In the genomic region with DNA sequence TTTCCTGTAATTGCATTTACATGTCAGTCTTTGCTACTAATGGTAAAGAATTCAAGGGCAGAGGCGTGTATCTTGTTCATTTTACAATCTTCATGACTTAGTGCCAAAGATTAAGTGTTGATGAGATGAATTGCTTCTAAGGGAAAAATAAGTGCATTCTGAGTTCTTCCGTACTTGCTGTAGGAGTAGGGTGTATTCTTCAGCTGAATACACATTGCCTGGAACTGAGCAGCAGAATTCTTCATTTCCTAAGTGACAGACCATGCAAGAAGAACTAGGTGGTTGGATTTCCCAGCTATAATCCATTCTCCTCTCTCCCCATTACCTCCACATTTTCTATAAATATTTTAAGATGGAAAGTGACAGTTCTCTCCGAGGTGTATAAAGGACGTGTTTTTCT, we compare ENCODE assay signal across 23 cellular contexts.
"Had no signal": no experiment of that assay in that cellular context is flagged by ENCODE, and none has a peak within 500 bp of the region (broad histone marks: within the 10 kb centered on the region; RNA-seq: fewer than 3 reads in every experiment).

No MANE protein-coding gene starts in this region.

- H3K27me3 ChIP-seq: colonic mucosa, dorsolateral prefrontal cortex, foreskin keratinocyte, gastrocnemius medialis had no signal

- ATAC-seq: effector memory CD8-positive, alpha-beta T cell; esophagus mucosa; foreskin keratinocyte; gastrocnemius medialis; gastroesophageal sphincter; heart left ventricle; heart right ventricle had no signal

- H3K4me3 ChIP-seq: colonic mucosa, coronary artery, dorsolateral prefrontal cortex, esophagus muscularis mucosa, esophagus squamous epithelium, gastrocnemius medialis, gastroesophageal sphincter, heart left ventricle, heart right ventricle had no signal

- H3K36me3 ChIP-seq: colonic mucosa, esophagus muscularis mucosa, esophagus squamous epithelium, gastrocnemius medialis, gastroesophageal sphincter, heart left ventricle, heart right ventricle had no signal

- H3K4me1 ChIP-seq: colonic mucosa, esophagus squamous epithelium, foreskin keratinocyte, gastrocnemius medialis, gastroesophageal sphincter, heart left ventricle, heart right ventricle had no signal

- DNase-seq: colonic mucosa; cortex of kidney; dermis blood vessel endothelial cell; dorsolateral prefrontal cortex; effector CD4-positive, alpha-beta T cell; effector CD8-positive, alpha-beta T cell; effector memory CD4-positive, alpha-beta T cell; effector memory CD8-positive, alpha-beta T cell; endodermal cell; erythroblast; esophagus squamous epithelium; foreskin fibroblast; foreskin keratinocyte; foreskin melanocyte; gastrocnemius medialis; glutamatergic neuron; heart left ventricle; heart right ventricle had no signal

- H3K27ac ChIP-seq: colonic mucosa, coronary artery, epithelial cell of prostate, esophagus muscularis mucosa, esophagus squamous epithelium, foreskin keratinocyte, gastrocnemius medialis, gastroesophageal sphincter, heart left ventricle, heart right ventricle had no signal

- H3K9me3 ChIP-seq: colonic mucosa, esophagus muscularis mucosa, esophagus squamous epithelium, gastrocnemius medialis, gastroesophageal sphincter, heart left ventricle, heart right ventricle had no signal
